ENCODE assay signal across 13 cellular contexts in genomic region chr3:142498397-142499180, GRCh38. TPM values are rescaled to one million over a fixed set of nuclear protein-coding genes. Genes with fewer than 3 reads are reported as not detected.
DNase-seq lines count a peak whose midpoint lies in the region; ATAC-seq and TF ChIP-seq lines count a peak whose summit lies in the region.
"Had no signal": no experiment of that assay in that cellular context is flagged by ENCODE, and none has a peak within 500 bp of the region (broad histone marks: within the 10 kb centered on the region; RNA-seq: fewer than 3 reads in every experiment).

No MANE protein-coding gene starts in this region.

- H3K27me3 ChIP-seq in CD8-positive, alpha-beta T cell (ENCODE audit: insufficient read depth, low read length) = no peaks in the 10 kb centered on the region
- no peaks in the 10 kb centered on the region for H3K27me3 ChIP-seq in esophagus squamous epithelium
- H3K27me3 ChIP-seq: tibial artery had no signal

- H3K9me3 Mint-ChIP-seq in activated T-cell treated with anti-CD3 and anti-CD28 coated beads, Interleukin-2, amount 50 U/mL, for 72 hours = no peaks in the 10 kb centered on the region
- H3K9me3 Mint-ChIP-seq in stimulated activated memory B cell treated with anti-CD40 and anti-IgM and Interleukin-4, amounts not matched to agents 10 μg/mL and 1 μg/mL and 100 μg/mL, for 72 hours = no peaks in the 10 kb centered on the region
- H3K9me3 Mint-ChIP-seq in CD8-positive, alpha-beta T cell = no peaks in the 10 kb centered on the region

- H3K9me3 ChIP-seq in CD8-positive, alpha-beta T cell (ENCODE audit: low read length) = no peaks in the 10 kb centered on the region
- no peaks in the 10 kb centered on the region for H3K9me3 ChIP-seq in esophagus squamous epithelium
- H3K9me3 ChIP-seq: left ventricle myocardium inferior, tibial artery had no signal

- 55 to 66% methylated on average over 2 of the region's 2 CpGs for WGBS in esophagus squamous epithelium, 2 donors

- H3K4me3 Mint-ChIP-seq in activated T-cell treated with anti-CD3 and anti-CD28 coated beads, Interleukin-2, amount 50 U/mL, for 72 hours = no peak overlapping the region
- H3K4me3 Mint-ChIP-seq in stimulated activated memory B cell treated with anti-CD40 and anti-IgM and Interleukin-4, amounts not matched to agents 10 μg/mL and 1 μg/mL and 100 μg/mL, for 72 hours = no peak overlapping the region
- H3K4me3 Mint-ChIP-seq in CD8-positive, alpha-beta T cell = no peak overlapping the region

- no peak for TF ChIP-seq CTCF in CD8-positive, alpha-beta T cell (IDR thresholded peaks at IDR 0.05)
- no peak for TF ChIP-seq CTCF in esophagus squamous epithelium (IDR thresholded peaks at IDR 0.05)

- no peak for TF ChIP-seq POLR2A in esophagus squamous epithelium (IDR thresholded peaks at IDR 0.05)

- ATAC-seq in activated T-cell treated with anti-CD3 and anti-CD28 coated beads, Interleukin-2, amount 50 U/mL, for 72 hours (replicated peaks in 1 of 2) = peak in 1 of 2 donors; percentile 32
- peak; percentile 69 for ATAC-seq in HG02840 (IDR thresholded peaks at IDR 0.05; ENCODE audit: low FRiP score, unreplicated experiment)
- ATAC-seq in stimulated activated memory B cell treated with anti-CD40 and anti-IgM and Interleukin-4, amounts not matched to agents 10 μg/mL and 1 μg/mL and 100 μg/mL, for 72 hours = peak; percentile 77
- no peak for ATAC-seq in CD8-positive, alpha-beta T cell

- POLR2A ChIA-PET in CD8-positive, alpha-beta T cell (lab: Charles Lee) = no interaction called here

- peaks cover 25% of the 10 kb centered on the region for H3K4me1 Mint-ChIP-seq in activated T-cell treated with anti-CD3 and anti-CD28 coated beads, Interleukin-2, amount 50 U/mL, for 72 hours (ENCODE audit: low read depth)
- no peaks in the 10 kb centered on the region for H3K4me1 Mint-ChIP-seq in stimulated activated memory B cell treated with anti-CD40 and anti-IgM and Interleukin-4, amounts not matched to agents 10 μg/mL and 1 μg/mL and 100 μg/mL, for 72 hours
- H3K4me1 Mint-ChIP-seq in CD8-positive, alpha-beta T cell (ENCODE audit: low read depth) = no peaks in the 10 kb centered on the region

- peaks cover 31% of the 10 kb centered on the region for H3K36me3 ChIP-seq in CD8-positive, alpha-beta T cell (ENCODE audit: insufficient read depth, low read length)
- peaks cover 0 to 89% (median 8%) of the 10 kb centered on the region in 3 donors for H3K36me3 ChIP-seq in esophagus squamous epithelium

- H3K4me1 ChIP-seq in CD8-positive, alpha-beta T cell (ENCODE audit: insufficient read depth, low read length) = no peaks in the 10 kb centered on the region
- H3K4me1 ChIP-seq in esophagus squamous epithelium = no peaks in the 10 kb centered on the region
- H3K4me1 ChIP-seq: parathyroid adenoma had no signal

- DNase-seq in activated T-cell treated with anti-CD3 and anti-CD28 coated beads, Interleukin-2, amount 50 U/mL, for 72 hours = no peak
- DNase-seq in activated T-cell treated with anti-CD3 and anti-CD28 coated beads for 4 hours (no peak), amniotic epithelial cell (ENCODE audit: low read depth) (peak; percentile 39), NCI-H226 (no peak), esophagus squamous epithelium (lab: John Stamatoyannopoulos, UW) (no peak)
- no peak for DNase-seq in CD8-positive, alpha-beta T cell
- DNase-seq: activated CD4-positive, alpha-beta T cell treated with anti-CD3 and anti-CD28 coated beads for 48 hours; DND-41; left ventricle myocardium inferior; tibial artery had no signal

- CTCF ChIA-PET in CD8-positive, alpha-beta T cell (lab: Charles Lee) = interaction anchor here (0.6 kb wide), 1 partner anchor 61 kb away, joined by 3 read pairs; no protein-coding TSS in a partner anchor

- no peak overlapping the region for H3K4me3 ChIP-seq in CD8-positive, alpha-beta T cell (ENCODE audit: low read depth, low read length)
- no peak overlapping the region for H3K4me3 ChIP-seq in esophagus squamous epithelium
- H3K4me3 ChIP-seq: left ventricle myocardium inferior, tibial artery had no signal

- peak overlapping the region; percentile 68 for H3K27ac Mint-ChIP-seq in activated T-cell treated with anti-CD3 and anti-CD28 coated beads, Interleukin-2, amount 50 U/mL, for 72 hours
- peak overlapping the region; percentile 64 for H3K27ac Mint-ChIP-seq in stimulated activated memory B cell treated with anti-CD40 and anti-IgM and Interleukin-4, amounts not matched to agents 10 μg/mL and 1 μg/mL and 100 μg/mL, for 72 hours
- H3K27ac Mint-ChIP-seq in CD8-positive, alpha-beta T cell = no peak overlapping the region

- H3K27me3 Mint-ChIP-seq in activated T-cell treated with anti-CD3 and anti-CD28 coated beads, Interleukin-2, amount 50 U/mL, for 72 hours (ENCODE audit: low read depth) = no peaks in the 10 kb centered on the region
- H3K27me3 Mint-ChIP-seq in stimulated activated memory B cell treated with anti-CD40 and anti-IgM and Interleukin-4, amounts not matched to agents 10 μg/mL and 1 μg/mL and 100 μg/mL, for 72 hours = no peaks in the 10 kb centered on the region
- no peaks in the 10 kb centered on the region for H3K27me3 Mint-ChIP-seq in CD8-positive, alpha-beta T cell (ENCODE audit: low read depth)

- H3K27ac ChIP-seq in CD8-positive, alpha-beta T cell (ENCODE audit: low read depth, low read length) = no peak overlapping the region
- H3K27ac ChIP-seq in esophagus squamous epithelium = no peak overlapping the region
- H3K27ac ChIP-seq: left ventricle myocardium inferior, parathyroid adenoma, tibial artery had no signal

- peaks cover 10 to 34% of the 10 kb centered on the region in 2 donors for H3K36me3 Mint-ChIP-seq in activated T-cell treated with anti-CD3 and anti-CD28 coated beads, Interleukin-2, amount 50 U/mL, for 72 hours (ENCODE audit: insufficient read depth in 2 of 2)
- H3K36me3 Mint-ChIP-seq in stimulated activated memory B cell treated with anti-CD40 and anti-IgM and Interleukin-4, amounts not matched to agents 10 μg/mL and 1 μg/mL and 100 μg/mL, for 72 hours = peaks cover 73% of the 10 kb centered on the region
- peaks cover 74% of the 10 kb centered on the region for H3K36me3 Mint-ChIP-seq in CD8-positive, alpha-beta T cell

- intact Hi-C loops in CD8-positive, alpha-beta T cell (cut with DNase I, micrococcal nuclease) = no loop called here
- intact Hi-C loops in esophagus squamous epithelium (cut with DNase I) = no loop called here

RNA-seq across cellular contexts. Expression of gene XRN1, which starts 50.8 kb away (rescaled TPM):
- 10 to 100 TPM; 69.7 to 79.3 TPM for total RNA-seq in activated T-cell treated with anti-CD3 and anti-CD28 coated beads, Interleukin-2, amount 50 U/mL, for 72 hours
- 100 to 1,000 TPM in 1 of 2 experiments, 10 to 100 TPM in 1; 91.0 to 105 TPM for total RNA-seq in CD8-positive, alpha-beta T cell
- total RNA-seq in esophagus squamous epithelium = 10 to 100 TPM; 15.5 to 37.6 (median 23.1) TPM
